In genomic region chr1:6259491-6260362, GRCh38 we compare ENCODE assay signal across 8 cellular contexts. TPM values are rescaled to one million over a fixed set of nuclear protein-coding genes. Genes with fewer than 3 reads are reported as not detected.
DNase-seq lines count a peak whose midpoint lies in the region; TF ChIP-seq lines count a peak whose summit lies in the region.

No MANE protein-coding gene starts in this region.

- H3K36me3 ChIP-seq in SK-N-SH (replicated peaks in 1 of 2; ENCODE audit: control insufficient read depth in 1 of 2, insufficient read depth in 2 of 2, low read length in 1 of 2) (no peaks in the 10 kb centered on the region), transverse colon (no peaks in the 10 kb centered on the region)

- no peaks in the 10 kb centered on the region for H4K20me1 ChIP-seq in SK-N-SH (ENCODE audit: insufficient read depth)

- H3K4me1 ChIP-seq in SK-N-SH (ENCODE audit: control insufficient read depth in 1 of 2, insufficient read depth in 2 of 2, low read depth in 1 of 2, low read length in 1 of 2): peaks cover 0 to 27% of the 10 kb centered on the region in 2 experiments; a peak in 1 of 4 replicates
- peaks cover 5 to 25% (median 22%) of the 10 kb centered on the region in 4 donors for H3K4me1 ChIP-seq in transverse colon

- WGBS in SK-N-SH (ENCODE audit: low lambda C conversion rate): 19% methylated on average over 15 of the region's 46 CpGs
- 15% methylated on average over 19 of the region's 46 CpGs; no CpG with 5 or more reads in 1 of the 2 donors for WGBS in transverse colon (ENCODE audit: low coverage in 1 of 2), 2 donors

- peak overlapping the region; percentile 72; the same call in 1 of the 2 replicates for H3K4me2 ChIP-seq in SK-N-SH

- TF ChIP-seq RAD21 in SK-N-SH (IDR thresholded peaks at IDR 0.05; ENCODE audit: low read length): no peak

- peak overlapping the region in 1 of 2 experiments; percentile 63; a peak in 3 of 4 replicates for H3K4me3 ChIP-seq in SK-N-SH (ENCODE audit: low read depth in 2 of 2, low read length in 1 of 2)
- peak overlapping the region; percentile 36 to 75 (median 62) for H3K4me3 ChIP-seq in transverse colon

- DNase-seq in GM13976 (ENCODE audit: low spot score) (peak; percentile 94), HUDEP-2 (lab: John Stamatoyannopoulos, UW; ENCODE audit: unreplicated experiment in 76 of 76) (peak in 62 of 76 experiments; percentile 9 to 77 (median 46)), SK-N-SH (peak; percentile 95), glomerular visceral epithelial cell (ENCODE audit: extremely low spot score) (peak; percentile 73), posterior cingulate gyrus (peak in 8 of 10 donors; percentile 41 to 93 (median 52)), transverse colon (peak; percentile 86), cortex of kidney (lab: John Stamatoyannopoulos, UW) (no peak)
- peak; percentile 74 for DNase-seq in activated naive CD4-positive, alpha-beta T cell treated with Interleukin-2 at 50 U/mL for 16 hours

- H2AFZ ChIP-seq in SK-N-SH (ENCODE audit: low read depth): peak overlapping the region; percentile 35; the same call in 1 of the 2 replicates

- H3K27ac ChIP-seq in SK-N-SH (ENCODE audit: low read depth in 2 of 2, low read length in 1 of 2) (peak overlapping the region in 1 of 2 experiments; percentile 24; a peak in 1 of 4 replicates), transverse colon (peak overlapping the region; percentile 58 to 82 (median 79))

- no peak for TF ChIP-seq CTCF in GM13976 (IDR thresholded peaks at IDR 0.05; ENCODE audit: borderline replicate concordance, control extremely low read depth, extremely low read depth, insufficient read depth, missing control alignments)
- no peak for TF ChIP-seq CTCF in SK-N-SH (IDR thresholded peaks at IDR 0.05)
- TF ChIP-seq CTCF in transverse colon (IDR thresholded peaks at IDR 0.05): no peak

- H3K27me3 ChIP-seq in SK-N-SH (ENCODE audit: insufficient read depth): no peaks in the 10 kb centered on the region
- H3K27me3 ChIP-seq in transverse colon: peaks cover 20% of the 10 kb centered on the region

- CTCF ChIA-PET in SK-N-SH (lab: Yijun Ruan, JAX): interaction anchor here (0.6 to 5.8 kb wide), 6 partner anchors 12 to 145 kb away, joined by 3 to 68 read pairs (median 6); no protein-coding TSS in a partner anchor

- intact Hi-C loops in posterior cingulate gyrus (cut with DNase I): no loop called here
- intact Hi-C loops in transverse colon (cut with DNase I; ENCODE audit: low total_unique reads): no loop called here

- no peaks in the 10 kb centered on the region for H3K9me3 ChIP-seq in SK-N-SH
- H3K9me3 ChIP-seq in transverse colon: no peaks in the 10 kb centered on the region

- peak; percentile 19 for TF ChIP-seq POLR2A in transverse colon (IDR thresholded peaks at IDR 0.05)

- H3K79me2 ChIP-seq in SK-N-SH (ENCODE audit: insufficient read depth): no peaks in the 10 kb centered on the region

- no peaks in the 10 kb centered on the region for H3F3A ChIP-seq in SK-N-SH (replicated peaks; ENCODE audit: insufficient read depth)

- H3K9me2 ChIP-seq in SK-N-SH: no peaks in the 10 kb centered on the region

- in situ Hi-C loops in GM13976 (cut with MboI; ENCODE audit: low sequenced_read_pairs, unreplicated experiment) (loop anchor here (10.0 kb wide), 1 partner anchor 145 kb away; no protein-coding TSS in a partner anchor), transverse colon (cut with MboI; ENCODE audit: low pct_ligation_motif_present in 1 of 4, low pct_unique_long_range_greater_than_20kb in 1 of 4, low sequenced_read_pairs in 3 of 4) (loop anchor here in 2 of 4 donors (10.0 kb wide), 2 partner anchors 85 to 145 kb away; no protein-coding TSS in a partner anchor)

- POLR2A ChIA-PET in SK-N-SH (lab: Yijun Ruan, JAX): interaction anchor here (0.6 kb wide), 1 partner anchor 9 kb away, joined by 3 read pairs; no protein-coding TSS in a partner anchor

- no peak for TF ChIP-seq EP300 in SK-N-SH (IDR thresholded peaks at IDR 0.05; ENCODE audit: borderline replicate concordance in 1 of 2, low read depth in 1 of 2, low read length in 1 of 2)
- TF ChIP-seq EP300 in transverse colon (IDR thresholded peaks at IDR 0.05; ENCODE audit: low read depth): no peak

- H3K9ac ChIP-seq in SK-N-SH: no peak overlapping the region

TF ChIP-seq in SK-N-SH, 30 proteins besides CTCF, POLR2A, EP300 and RAD21:
- TF ChIP-seq FOSL2 (IDR thresholded peaks at IDR 0.05; ENCODE audit: borderline replicate concordance, low read depth) (no peak), RFX5 (IDR thresholded peaks at IDR 0.05; ENCODE audit: low read length) (peak; percentile 36; the same call in 1 of the 2 replicates), MXI1 (IDR thresholded peaks at IDR 0.05; ENCODE audit: low read depth, low read length) (peak; percentile 48; the same call in 1 of the 2 replicates), TEAD4 (IDR thresholded peaks at IDR 0.05; ENCODE audit: borderline replicate concordance, insufficient read depth) (no peak), JUND (IDR thresholded peaks at IDR 0.05) (no peak)

RNA-seq across cellular contexts. Expression of gene GPR153, which starts 1.2 kb away (rescaled TPM):
- polyA plus RNA-seq in SK-N-SH (2012; rRNA removed): 5.2 and 6.6 TPM in 2 replicates
- polyA plus RNA-seq in SK-N-SH (2012; cell fraction: cytosol; rRNA removed): 2.3 and 4.2 TPM in 2 replicates
- polyA plus RNA-seq in SK-N-SH (2012; cell fraction: nucleus; rRNA removed): 13.1 and 18.0 TPM in 2 replicates
- 10 to 100 TPM; 15.6 to 38.2 (median 27.8) TPM for total RNA-seq in transverse colon

RNA-seq across cellular contexts. Expression of gene HES3, which starts 15.7 kb away (rescaled TPM):
- not detected in 2 replicates for polyA plus RNA-seq in SK-N-SH (2012; rRNA removed)
- not detected in 2 replicates for polyA plus RNA-seq in SK-N-SH (2012; cell fraction: cytosol; rRNA removed)
- polyA plus RNA-seq in SK-N-SH (2012; cell fraction: nucleus; rRNA removed): not detected in 2 replicates
- total RNA-seq in transverse colon: not detected

RNA-seq across cellular contexts. Expression of gene ICMT, which starts 24.0 kb away (rescaled TPM):
- polyA plus RNA-seq in SK-N-SH (2012; rRNA removed): 40.2 and 43.7 TPM in 2 replicates
- polyA plus RNA-seq in SK-N-SH (2012; cell fraction: cytosol; rRNA removed): 41.9 and 51.0 TPM in 2 replicates
- polyA plus RNA-seq in SK-N-SH (2012; cell fraction: nucleus; rRNA removed): 16.5 and 21.6 TPM in 2 replicates
- 10 to 100 TPM; 21.3 to 84.1 (median 61.8) TPM for total RNA-seq in transverse colon

RNA-seq across cellular contexts. Expression of gene RNF207, which starts 53.8 kb away (rescaled TPM):
- 19.2 and 25.4 TPM in 2 replicates for polyA plus RNA-seq in SK-N-SH (2012; rRNA removed)
- polyA plus RNA-seq in SK-N-SH (2012; cell fraction: cytosol; rRNA removed): 2.5 and 4.0 TPM in 2 replicates
- polyA plus RNA-seq in SK-N-SH (2012; cell fraction: nucleus; rRNA removed): 134 and 388 TPM in 2 replicates
- 1,000 to 10,000 TPM in 1 of 4 donors, 100 to 1,000 TPM in 2, 10 to 100 TPM in 1; 82.6 to 1,341 (median 190) TPM for total RNA-seq in transverse colon
